In the genomic region with DNA sequence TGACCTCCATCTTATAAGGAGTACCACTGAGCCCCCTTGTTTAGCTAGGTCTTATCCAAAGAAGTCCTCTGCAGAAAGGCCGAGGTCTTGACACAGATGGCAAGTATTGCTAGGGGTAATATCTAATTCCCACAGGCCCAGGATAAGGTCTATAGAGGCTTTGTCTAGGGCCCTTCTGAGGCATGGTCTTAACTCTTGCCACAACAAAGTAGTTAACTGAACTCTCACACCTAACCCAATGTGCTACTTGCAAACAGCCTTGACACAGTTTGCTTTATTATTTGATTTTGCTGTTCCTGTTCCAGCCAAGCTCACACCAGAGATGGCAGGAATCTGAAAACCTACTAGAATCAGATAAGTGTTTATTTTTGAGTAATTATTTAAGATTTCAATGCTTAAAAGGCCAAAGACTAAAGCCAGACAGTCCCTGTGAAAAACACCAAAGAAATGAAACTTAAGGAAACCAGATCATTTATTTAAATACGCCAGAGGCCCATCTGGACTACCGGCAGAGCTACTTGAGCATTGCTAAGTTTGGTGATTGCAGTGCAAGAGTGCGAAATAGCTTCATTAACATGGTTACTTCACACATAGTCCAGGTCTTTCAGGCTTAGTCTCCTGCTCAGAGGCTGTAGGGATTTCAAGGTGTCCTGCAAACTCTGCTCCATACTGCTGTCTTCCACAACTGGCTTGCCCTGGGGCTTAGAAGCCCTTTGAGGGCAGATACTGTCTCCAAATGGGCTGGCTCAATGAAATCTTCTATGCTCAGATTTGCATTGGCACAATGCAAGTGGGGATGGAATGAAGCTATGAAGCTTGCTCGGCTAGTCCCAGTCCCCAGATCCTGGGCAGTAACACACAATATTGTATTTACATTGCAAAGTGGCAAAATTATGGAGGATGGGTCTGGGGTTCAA, we compare ENCODE assay signal across 1 cellular context.
TF ChIP-seq lines count a peak whose summit lies in the region.

No MANE protein-coding gene starts in this region.

TF ChIP-seq in liver, 16 proteins besides CTCF, POLR2A, EP300 and RAD21 (continued from another document):
- TF ChIP-seq, protein P1, sequence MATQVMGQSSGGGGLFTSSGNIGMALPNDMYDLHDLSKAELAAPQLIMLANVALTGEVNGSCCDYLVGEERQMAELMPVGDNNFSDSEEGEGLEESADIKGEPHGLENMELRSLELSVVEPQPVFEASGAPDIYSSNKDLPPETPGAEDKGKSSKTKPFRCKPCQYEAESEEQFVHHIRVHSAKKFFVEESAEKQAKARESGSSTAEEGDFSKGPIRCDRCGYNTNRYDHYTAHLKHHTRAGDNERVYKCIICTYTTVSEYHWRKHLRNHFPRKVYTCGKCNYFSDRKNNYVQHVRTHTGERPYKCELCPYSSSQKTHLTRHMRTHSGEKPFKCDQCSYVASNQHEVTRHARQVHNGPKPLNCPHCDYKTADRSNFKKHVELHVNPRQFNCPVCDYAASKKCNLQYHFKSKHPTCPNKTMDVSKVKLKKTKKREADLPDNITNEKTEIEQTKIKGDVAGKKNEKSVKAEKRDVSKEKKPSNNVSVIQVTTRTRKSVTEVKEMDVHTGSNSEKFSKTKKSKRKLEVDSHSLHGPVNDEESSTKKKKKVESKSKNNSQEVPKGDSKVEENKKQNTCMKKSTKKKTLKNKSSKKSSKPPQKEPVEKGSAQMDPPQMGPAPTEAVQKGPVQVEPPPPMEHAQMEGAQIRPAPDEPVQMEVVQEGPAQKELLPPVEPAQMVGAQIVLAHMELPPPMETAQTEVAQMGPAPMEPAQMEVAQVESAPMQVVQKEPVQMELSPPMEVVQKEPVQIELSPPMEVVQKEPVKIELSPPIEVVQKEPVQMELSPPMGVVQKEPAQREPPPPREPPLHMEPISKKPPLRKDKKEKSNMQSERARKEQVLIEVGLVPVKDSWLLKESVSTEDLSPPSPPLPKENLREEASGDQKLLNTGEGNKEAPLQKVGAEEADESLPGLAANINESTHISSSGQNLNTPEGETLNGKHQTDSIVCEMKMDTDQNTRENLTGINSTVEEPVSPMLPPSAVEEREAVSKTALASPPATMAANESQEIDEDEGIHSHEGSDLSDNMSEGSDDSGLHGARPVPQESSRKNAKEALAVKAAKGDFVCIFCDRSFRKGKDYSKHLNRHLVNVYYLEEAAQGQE (IDR thresholded peaks at IDR 0.05): no peak
- TF ChIP-seq JUND (IDR thresholded peaks at IDR 0.05): no peak
- TF ChIP-seq GABPA (IDR thresholded peaks at IDR 0.05 in 1 of 2, conservative IDR thresholded peaks at IDR 0.05 in 1 of 2): no peak
- TF ChIP-seq MAX (IDR thresholded peaks at IDR 0.05): no peak
- no peak for TF ChIP-seq FOXA1 (IDR thresholded peaks at IDR 0.05)
- TF ChIP-seq HNF4G (IDR thresholded peaks at IDR 0.05): no peak
- TF ChIP-seq, protein P2, sequence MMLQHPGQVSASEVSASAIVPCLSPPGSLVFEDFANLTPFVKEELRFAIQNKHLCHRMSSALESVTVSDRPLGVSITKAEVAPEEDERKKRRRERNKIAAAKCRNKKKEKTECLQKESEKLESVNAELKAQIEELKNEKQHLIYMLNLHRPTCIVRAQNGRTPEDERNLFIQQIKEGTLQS (IDR thresholded peaks at IDR 0.05): no peak
- TF ChIP-seq EGR1 (IDR thresholded peaks at IDR 0.05; ENCODE audit: low read depth in 2 of 2): no peak
- TF ChIP-seq, protein P3, sequence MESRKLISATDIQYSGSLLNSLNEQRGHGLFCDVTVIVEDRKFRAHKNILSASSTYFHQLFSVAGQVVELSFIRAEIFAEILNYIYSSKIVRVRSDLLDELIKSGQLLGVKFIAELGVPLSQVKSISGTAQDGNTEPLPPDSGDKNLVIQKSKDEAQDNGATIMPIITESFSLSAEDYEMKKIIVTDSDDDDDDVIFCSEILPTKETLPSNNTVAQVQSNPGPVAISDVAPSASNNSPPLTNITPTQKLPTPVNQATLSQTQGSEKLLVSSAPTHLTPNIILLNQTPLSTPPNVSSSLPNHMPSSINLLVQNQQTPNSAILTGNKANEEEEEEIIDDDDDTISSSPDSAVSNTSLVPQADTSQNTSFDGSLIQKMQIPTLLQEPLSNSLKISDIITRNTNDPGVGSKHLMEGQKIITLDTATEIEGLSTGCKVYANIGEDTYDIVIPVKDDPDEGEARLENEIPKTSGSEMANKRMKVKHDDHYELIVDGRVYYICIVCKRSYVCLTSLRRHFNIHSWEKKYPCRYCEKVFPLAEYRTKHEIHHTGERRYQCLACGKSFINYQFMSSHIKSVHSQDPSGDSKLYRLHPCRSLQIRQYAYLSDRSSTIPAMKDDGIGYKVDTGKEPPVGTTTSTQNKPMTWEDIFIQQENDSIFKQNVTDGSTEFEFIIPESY (IDR thresholded peaks at IDR 0.05): no peak
